ENCODE assay signal across 15 cellular contexts in genomic region chr4:65033899-65034298, GRCh38.
DNase-seq lines count a peak whose midpoint lies in the region; ATAC-seq and TF ChIP-seq lines count a peak whose summit lies in the region.
"Had no signal": no experiment of that assay in that cellular context is flagged by ENCODE, and none has a peak within 500 bp of the region (broad histone marks: within the 10 kb centered on the region; RNA-seq: fewer than 3 reads in every experiment).

No MANE protein-coding gene starts in this region.

- H3K27me3 ChIP-seq in A673 (replicated peaks; ENCODE audit: insufficient read depth, low read depth, low read length, poor library complexity) (no peaks in the 10 kb centered on the region), adrenal gland (no peaks in the 10 kb centered on the region)
- no peaks in the 10 kb centered on the region for H3K27me3 ChIP-seq in naive thymus-derived CD4-positive, alpha-beta T cell (ENCODE audit: control insufficient read depth in 2 of 2, insufficient read depth in 2 of 2, low read length in 2 of 2)
- H3K27me3 ChIP-seq: heart left ventricle had no signal

- intact Hi-C loops in A673 (cut with micrococcal nuclease; ENCODE audit: unreplicated experiment), result no loop called here
- intact Hi-C loops in adrenal gland (cut with DNase I), result no loop called here
- intact Hi-C loops in naive thymus-derived CD4-positive, alpha-beta T cell (cut with micrococcal nuclease), result no loop called here
- intact Hi-C loops in posterior vena cava (cut with DNase I), result no loop called here

- no peaks in the 10 kb centered on the region for H3K4me1 ChIP-seq in A673 (ENCODE audit: insufficient read depth, low read length, poor library complexity, severe bottlenecking)
- no peaks in the 10 kb centered on the region for H3K4me1 ChIP-seq in adrenal gland (replicated peaks in 1 of 2)
- H3K4me1 ChIP-seq in naive thymus-derived CD4-positive, alpha-beta T cell (ENCODE audit: control insufficient read depth in 2 of 2, insufficient read depth in 2 of 2, low read length in 2 of 2), result no peaks in the 10 kb centered on the region
- H3K4me1 ChIP-seq: HAP-1, heart left ventricle, psoas muscle had no signal

- H3K9me3 ChIP-seq in A673 (ENCODE audit: low read depth, low read length, poor library complexity, severe bottlenecking), result no peaks in the 10 kb centered on the region
- no peaks in the 10 kb centered on the region for H3K9me3 ChIP-seq in adrenal gland (replicated peaks in 1 of 3)
- H3K9me3 ChIP-seq in naive thymus-derived CD4-positive, alpha-beta T cell (ENCODE audit: control insufficient read depth in 2 of 3, low read length in 3 of 3), result no peaks in the 10 kb centered on the region
- H3K9me3 ChIP-seq: HAP-1, heart left ventricle, psoas muscle had no signal

- no peaks in the 10 kb centered on the region for H3K4me1 Mint-ChIP-seq in HFFc6 (ENCODE audit: low read depth)
- H3K4me1 Mint-ChIP-seq in naive thymus-derived CD4-positive, alpha-beta T cell, result no peaks in the 10 kb centered on the region

- no peaks in the 10 kb centered on the region for H3K36me3 Mint-ChIP-seq in HFFc6 (ENCODE audit: low read depth)
- no peaks in the 10 kb centered on the region for H3K36me3 Mint-ChIP-seq in naive thymus-derived CD4-positive, alpha-beta T cell

- BruUV-seq in A673 (replicated peaks; lab: Mats Ljungman, UMichigan), result no TSS peak

- H3K36me3 ChIP-seq in A673 (ENCODE audit: insufficient read depth, low read length, poor library complexity, severe bottlenecking), result no peaks in the 10 kb centered on the region
- H3K36me3 ChIP-seq in adrenal gland (replicated peaks in 1 of 2), result no peaks in the 10 kb centered on the region
- H3K36me3 ChIP-seq in naive thymus-derived CD4-positive, alpha-beta T cell (ENCODE audit: control insufficient read depth in 2 of 3, insufficient read depth in 3 of 3, low read length in 3 of 3), result no peaks in the 10 kb centered on the region
- H3K36me3 ChIP-seq: HAP-1, heart left ventricle had no signal

- peaks cover 39% of the 10 kb centered on the region for H3K9me3 Mint-ChIP-seq in HFFc6
- peaks cover 0 to 7% (median 0%) of the 10 kb centered on the region in 11 donors for H3K9me3 Mint-ChIP-seq in naive thymus-derived CD4-positive, alpha-beta T cell
- H3K9me3 Mint-ChIP-seq: activated naive CD4-positive, alpha-beta T cell treated with anti-CD3 and anti-CD28 coated beads for 36 hours had no signal

- no peak overlapping the region for H3K27ac ChIP-seq in A673 (ENCODE audit: low read depth, low read length, poor library complexity, severe bottlenecking)
- no peak overlapping the region for H3K27ac ChIP-seq in RWPE1
- no peak overlapping the region for H3K27ac ChIP-seq in adrenal gland
- H3K27ac ChIP-seq in naive thymus-derived CD4-positive, alpha-beta T cell (ENCODE audit: low read depth, low read length), result no peak overlapping the region
- H3K27ac ChIP-seq: heart left ventricle, HL-60, psoas muscle had no signal

- no peak overlapping the region for H3K27ac Mint-ChIP-seq in HFFc6
- H3K27ac Mint-ChIP-seq in naive thymus-derived CD4-positive, alpha-beta T cell, result no peak overlapping the region
- H3K27ac Mint-ChIP-seq: activated naive CD4-positive, alpha-beta T cell treated with anti-CD3 and anti-CD28 coated beads for 36 hours; WTC11 had no signal

- POLR2A ChIA-PET in A673 (lab: Charles Lee; ENCODE audit: low non-redundant PET) (no interaction called here), RWPE1 (lab: Yijun Ruan, JAX; ENCODE audit: low non-redundant PET) (no interaction called here)
- POLR2A ChIA-PET in naive thymus-derived CD4-positive, alpha-beta T cell (lab: Charles Lee), result no interaction called here

- TF ChIP-seq CTCF in A673 (conservative IDR thresholded peaks at IDR 0.05; ENCODE audit: low read depth, low read length), result peak; percentile 40; the same call in 1 of the 2 replicates
- TF ChIP-seq CTCF in HFFc6 (IDR thresholded peaks at IDR 0.05), result peak; percentile 31; the same call in 1 of the 2 replicates
- peak; percentile 20; the same call in 1 of the 2 replicates for TF ChIP-seq CTCF in RWPE1 (conservative IDR thresholded peaks at IDR 0.05; ENCODE audit: low read depth)
- TF ChIP-seq CTCF in fibroblast of the aortic adventitia (IDR thresholded peaks at IDR 0.05; ENCODE audit: insufficient read depth, low read length), result peak; percentile 18
- no peak for TF ChIP-seq CTCF in adrenal gland (IDR thresholded peaks at IDR 0.05)

- CTCF ChIA-PET in A673 (lab: Charles Lee), result no interaction called here
- CTCF ChIA-PET in RWPE1 (lab: Yijun Ruan, JAX), result no interaction called here
- CTCF ChIA-PET in naive thymus-derived CD4-positive, alpha-beta T cell (lab: Charles Lee), result interaction anchor here (0.6 kb wide), 1 partner anchor 61 kb away, joined by 4 read pairs; no protein-coding TSS in a partner anchor

- H3K4me3 ChIP-seq in A673 (ENCODE audit: low read depth, low read length, poor library complexity, severe bottlenecking), result no peak overlapping the region
- no peak overlapping the region for H3K4me3 ChIP-seq in fibroblast of the aortic adventitia (ENCODE audit: low read depth, low read length)
- no peak overlapping the region for H3K4me3 ChIP-seq in adrenal gland
- no peak overlapping the region for H3K4me3 ChIP-seq in naive thymus-derived CD4-positive, alpha-beta T cell (ENCODE audit: low read length)
- H3K4me3 ChIP-seq: HAP-1, heart left ventricle, psoas muscle had no signal

- DNase-seq in A673 (ENCODE audit: low spot score) (peak; percentile 2), HFFc6 (no peak), RWPE1 (ENCODE audit: low spot score) (no peak), fibroblast of the aortic adventitia (ENCODE audit: low read depth) (peak; percentile 2), adrenal gland (no peak), posterior vena cava (ENCODE audit: low spot score) (no peak)
- no peak for DNase-seq in naive thymus-derived CD4-positive, alpha-beta T cell
- DNase-seq: activated naive CD4-positive, alpha-beta T cell treated with anti-CD3 and anti-CD28 coated beads for 36 hours; heart left ventricle; psoas muscle; SW 1271 had no signal

- H3K27me3 Mint-ChIP-seq in HFFc6 (ENCODE audit: insufficient read depth), result no peaks in the 10 kb centered on the region
- no peaks in the 10 kb centered on the region for H3K27me3 Mint-ChIP-seq in naive thymus-derived CD4-positive, alpha-beta T cell

- H3K4me3 Mint-ChIP-seq in HFFc6, result no peak overlapping the region
- no peak overlapping the region for H3K4me3 Mint-ChIP-seq in naive thymus-derived CD4-positive, alpha-beta T cell
- H3K4me3 Mint-ChIP-seq: activated naive CD4-positive, alpha-beta T cell treated with anti-CD3 and anti-CD28 coated beads for 36 hours; WTC11 had no signal

- TF ChIP-seq POLR2A in adrenal gland (IDR thresholded peaks at IDR 0.05), result no peak

- WGBS in adrenal gland, 4 donors, result 49 to 57% (median 53%) methylated on average over 2 of the region's 2 CpGs

- ATAC-seq in naive thymus-derived CD4-positive, alpha-beta T cell, result no peak
- no peak for ATAC-seq in HG02938 (IDR thresholded peaks at IDR 0.05; ENCODE audit: unreplicated experiment)
- ATAC-seq: heart left ventricle, psoas muscle, WTC11 had no signal

Comparison
In these comparisons a context has a peak if more than half of its experiments do, and no peak if none do; other contexts are left out.
1. DNase-seq: peak in A673 (single experiment) and fibroblast of the aortic adventitia (single experiment); none in HFFc6 (single experiment), RWPE1 (single experiment), adrenal gland (0 of 7), naive thymus-derived CD4-positive, alpha-beta T cell (0 of 9) and posterior vena cava (single experiment).
2. CTCF ChIP-seq: peak in A673 (single experiment), HFFc6 (single experiment), RWPE1 (single experiment) and fibroblast of the aortic adventitia (single experiment); none in adrenal gland (0 of 6).